ENCODE assay signal across 16 cellular contexts in the genomic region with DNA sequence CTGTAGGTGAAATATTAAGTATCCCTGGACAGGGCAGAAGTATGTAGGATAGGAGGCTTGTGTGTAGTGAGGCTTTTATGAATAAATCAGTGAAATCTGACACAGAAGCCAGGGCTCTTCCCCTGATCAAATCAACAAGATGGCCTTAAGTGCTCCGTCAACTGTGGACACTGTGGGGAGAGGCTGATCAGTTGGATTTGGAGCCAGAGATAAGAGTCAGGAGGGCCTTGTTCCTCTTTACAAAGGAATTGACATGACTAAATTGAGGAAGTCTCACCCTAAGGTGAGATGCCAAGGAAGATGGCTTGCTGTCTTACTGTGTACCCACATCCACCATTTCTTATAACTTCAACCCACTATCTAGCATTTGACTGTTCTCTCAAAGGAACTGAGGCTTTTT.
"Had no signal": no experiment of that assay in that cellular context is flagged by ENCODE, and none has a peak within 500 bp of the region (broad histone marks: within the 10 kb centered on the region; RNA-seq: fewer than 3 reads in every experiment).

No MANE protein-coding gene starts in this region.

- H3K27ac ChIP-seq: foreskin keratinocyte, heart left ventricle, sigmoid colon, suprapubic skin, VCaP had no signal

- H3K4me1 Mint-ChIP-seq: activated CD4-positive, alpha-beta memory T cell treated with anti-CD3 and anti-CD28 coated beads, Interleukin-2, amount 10 ng/mL, durations not matched to agents 7 days and 5 days had no signal

- H3K4me1 ChIP-seq: foreskin keratinocyte, sigmoid colon, suprapubic skin had no signal

- H3K27ac Mint-ChIP-seq: activated CD4-positive, alpha-beta memory T cell treated with anti-CD3 and anti-CD28 coated beads, Interleukin-2, amount 10 ng/mL, durations not matched to agents 7 days and 5 days; activated CD4-positive, alpha-beta T cell treated with anti-CD3 and anti-CD28 coated beads for 36 hours; T-helper 17 cell; type B pancreatic cell had no signal

- H3K27me3 Mint-ChIP-seq: activated CD4-positive, alpha-beta T cell treated with anti-CD3 and anti-CD28 coated beads for 36 hours had no signal

- H3K9me3 Mint-ChIP-seq: activated CD4-positive, alpha-beta memory T cell treated with anti-CD3 and anti-CD28 coated beads, Interleukin-2, amount 10 ng/mL, durations not matched to agents 7 days and 5 days; nephron; type B pancreatic cell had no signal

- H3K4me3 ChIP-seq: heart left ventricle, sigmoid colon, suprapubic skin had no signal

- H3K36me3 Mint-ChIP-seq: type B pancreatic cell had no signal

- H3K4me3 Mint-ChIP-seq: activated CD4-positive, alpha-beta memory T cell treated with anti-CD3 and anti-CD28 coated beads, Interleukin-2, amount 10 ng/mL, durations not matched to agents 7 days and 5 days; activated CD4-positive, alpha-beta T cell treated with anti-CD3 and anti-CD28 coated beads for 36 hours; nephron; T-helper 17 cell; type B pancreatic cell had no signal

- ATAC-seq: activated CD4-positive, alpha-beta T cell treated with anti-CD3 and anti-CD28 coated beads for 36 hours; foreskin keratinocyte; T-helper 17 cell had no signal

- H3K9me3 ChIP-seq: heart left ventricle, sigmoid colon, suprapubic skin had no signal

- H3K36me3 ChIP-seq: heart left ventricle, sigmoid colon, suprapubic skin had no signal

- H3K27me3 ChIP-seq: foreskin keratinocyte, heart left ventricle, sigmoid colon, suprapubic skin had no signal

- DNase-seq: activated CD4-positive, alpha-beta memory T cell treated with anti-CD3 and anti-CD28 coated beads, Interleukin-2, amount 10 ng/mL, durations not matched to agents 7 days and 5 days; activated CD4-positive, alpha-beta T cell treated with anti-CD3 and anti-CD28 coated beads for 36 hours; activated CD8-positive, alpha-beta memory T cell treated with anti-CD3 and anti-CD28 coated beads, Interleukin-2, amount 50 U/mL, for 4 hours; aorta; foreskin keratinocyte; heart left ventricle; left ventricle myocardium superior; mesenchymal stem cell; sigmoid colon; stimulated activated CD4-positive, alpha-beta T cell treated with anti-CD3 and anti-CD28 coated beads, Interleukin-2, amount 100 ng/mL, for 24 hours; stimulated activated naive CD4-positive, alpha-beta T cell treated with Interleukin-2 at 50 U/mL for 16 hours; T-helper 17 cell had no signal
